8 cellular contexts compared by ENCODE assay signal in genomic region chr7:20797174-20798080, GRCh38. TPM values are rescaled to one million over a fixed set of nuclear protein-coding genes. Genes with fewer than 3 reads are reported as not detected.
A peak's percentile ranks its signal among the peaks of the same experiment; 100 is the strongest.
DNase-seq lines count a peak whose midpoint lies in the region; ATAC-seq, FAIRE-seq and TF ChIP-seq lines count a peak whose summit lies in the region.

No MANE protein-coding gene starts in this region.

- peak overlapping the region; percentile 59 to 64 for H3K4me3 ChIP-seq in ascending aorta
- peak overlapping the region; percentile 29 for H3K4me3 ChIP-seq in lower leg skin (ENCODE audit: low read depth, poor library complexity, severe bottlenecking)

- TF ChIP-seq CTCF in ascending aorta (IDR thresholded peaks at IDR 0.05) (no peak), lower leg skin (IDR thresholded peaks at IDR 0.05) (no peak)

- WGBS in lower leg skin, 2 donors: 5 to 6% methylated on average over 43 of the region's 58 CpGs

- no peak for TF ChIP-seq POLR2A in lower leg skin (IDR thresholded peaks at IDR 0.05)

- peak; percentile 20 for FAIRE-seq in urothelium cell line (lab: Jason Lieb, UNC)

- DNase-seq in ACHN (peak; percentile 23), NCI-H510A treated with DMSO at 0.1 percent for 48 hours (lab: John Stamatoyannopoulos, UW) (peak; percentile 65), ascending aorta (ENCODE audit: low spot score in 2 of 2) (no peak), lower leg skin (ENCODE audit: low spot score in 2 of 2) (peak in 1 of 2 donors; percentile 29), urothelium cell line (ENCODE audit: low spot score) (peak; percentile 9), substantia nigra (lab: John Stamatoyannopoulos, UW) (no peak)

- ATAC-seq in GM18870 (IDR thresholded peaks at IDR 0.05; ENCODE audit: unreplicated experiment): peak; percentile 51
- ATAC-seq in HG03045 (IDR thresholded peaks at IDR 0.05; ENCODE audit: unreplicated experiment): peak; percentile 51

- no peaks in the 10 kb centered on the region for H3K36me3 ChIP-seq in ascending aorta

- H3K27ac ChIP-seq in ascending aorta: no peak overlapping the region
- H3K27ac ChIP-seq in substantia nigra (ENCODE audit: low read depth, low read length, poor library complexity, severe bottlenecking): no peak overlapping the region

- intact Hi-C loops in ascending aorta (cut with DNase I): no loop called here
- intact Hi-C loops in lower leg skin (cut with DNase I; ENCODE audit: low total_unique reads): no loop called here

- H3K9me3 ChIP-seq in ascending aorta: no peaks in the 10 kb centered on the region

- in situ Hi-C loops in ACHN (cut with HindIII; ENCODE audit: low pct_ligation_motif_present, low pct_unique_long_range_greater_than_20kb, low sequenced_read_pairs): no loop called here

- H3K27me3 ChIP-seq in ascending aorta: peaks cover 28% of the 10 kb centered on the region

- H3K4me1 ChIP-seq in ascending aorta: peaks cover 2 to 10% of the 10 kb centered on the region in 2 donors

RNA-seq across cellular contexts. Expression of gene SP8, which starts 10.7 kb away (rescaled TPM):
- total RNA-seq in ascending aorta (not detected), lower leg skin (10 to 100 TPM in 1 of 4 donors, 1 to 10 TPM in 3; 3.9 to 27.2 (median 8.1) TPM)

Comparison
In these comparisons a context has a peak if more than half of its experiments do, and no peak if none do; other contexts are left out.
1. DNase-seq: peak in ACHN (single experiment), NCI-H510A treated with DMSO at 0.1 percent for 48 hours (single experiment) and urothelium cell line (single experiment); none in ascending aorta (0 of 2) and substantia nigra (0 of 49).